In genomic region chr2:125185691-125186270, GRCh38 we compare ENCODE assay signal across 17 cellular contexts.
DNase-seq lines count a peak whose midpoint lies in the region; TF ChIP-seq lines count a peak whose summit lies in the region.
"Had no signal": no experiment of that assay in that cellular context is flagged by ENCODE, and none has a peak within 500 bp of the region (broad histone marks: within the 10 kb centered on the region; RNA-seq: fewer than 3 reads in every experiment).

No MANE protein-coding gene starts in this region.

- no peak for TF ChIP-seq CTCF in testis (IDR thresholded peaks at IDR 0.05)

- H3K4me2 ChIP-seq in Karpas-422 (ENCODE audit: low read depth, low read length, poor library complexity, severe bottlenecking): no peak overlapping the region

- no peaks in the 10 kb centered on the region for H4K20me1 ChIP-seq in Karpas-422 (ENCODE audit: insufficient read depth, low read depth, low read length)

- H3K4me3 ChIP-seq in testis (no peak overlapping the region), Karpas-422 (ENCODE audit: low read length) (no peak overlapping the region)
- H3K4me3 ChIP-seq: SK-N-MC had no signal

- H3K36me3 ChIP-seq in testis (ENCODE audit: low read depth, missing control alignments): no peaks in the 10 kb centered on the region
- H3K36me3 ChIP-seq in Karpas-422 (ENCODE audit: insufficient read depth, low read length): no peaks in the 10 kb centered on the region
- H3K36me3 ChIP-seq: BE2C had no signal

- WGBS in testis, 2 donors: 47 to 59% methylated on average over 5 of the region's 5 CpGs

- H3K9me2 ChIP-seq in Karpas-422 (replicated peaks; ENCODE audit: insufficient read depth, low read length): no peaks in the 10 kb centered on the region

- H3K27me3 ChIP-seq in testis: no peaks in the 10 kb centered on the region
- no peaks in the 10 kb centered on the region for H3K27me3 ChIP-seq in Karpas-422 (ENCODE audit: low read length)
- H3K27me3 ChIP-seq: BE2C had no signal

- H3K27ac ChIP-seq in testis: no peak overlapping the region
- H3K27ac ChIP-seq in Karpas-422 (ENCODE audit: low read length): no peak overlapping the region
- H3K27ac ChIP-seq: SK-N-MC had no signal

- no peak for TF ChIP-seq POLR2A in testis (IDR thresholded peaks at IDR 0.05)

- H3K4me1 ChIP-seq in testis: no peaks in the 10 kb centered on the region
- H3K4me1 ChIP-seq in Karpas-422 (ENCODE audit: low read length): no peaks in the 10 kb centered on the region
- H3K4me1 ChIP-seq: BE2C had no signal

- DNase-seq in HT1080 (ENCODE audit: low read depth): peak; percentile 6
- DNase-seq in SK-N-DZ (ENCODE audit: low spot score): peak; percentile 12
- DNase-seq in iPS-NIHi7 (ENCODE audit: extremely low spot score): peak; percentile 14
- DNase-seq in testis: peak; percentile 18
- DNase-seq in Karpas-422: no peak
- DNase-seq in T1000 (lab: John Stamatoyannopoulos, UW): no peak
- no peak for DNase-seq in HK-2 (ENCODE audit: unreplicated experiment)
- DNase-seq: BE2C, DMS53, EL, MV-4-11, NCI-H187, NCI-H446, NCI-H526, SHP77, SW 1271 had no signal

- H3K79me2 ChIP-seq in Karpas-422 (ENCODE audit: low read length): no peaks in the 10 kb centered on the region

- H3K9ac ChIP-seq in Karpas-422 (ENCODE audit: low read length): no peak overlapping the region

- no peak overlapping the region for H2AFZ ChIP-seq in Karpas-422 (ENCODE audit: low read length)

- intact Hi-C loops in testis (cut with DNase I; ENCODE audit: low total_unique reads): no loop called here

- no peaks in the 10 kb centered on the region for H3K9me3 ChIP-seq in testis
- H3K9me3 ChIP-seq in Karpas-422 (ENCODE audit: low read length): no peaks in the 10 kb centered on the region
- H3K9me3 ChIP-seq: BE2C had no signal

Comparison
In these comparisons a context has a peak if more than half of its experiments do, and no peak if none do; other contexts are left out.
1. DNase-seq: peak in HT1080 (single experiment), SK-N-DZ (single experiment), iPS-NIHi7 (single experiment) and testis (single experiment); none in Karpas-422 (single experiment), T1000 (single experiment) and HK-2 (single experiment).